9 cellular contexts compared by ENCODE assay signal in the genomic region with DNA sequence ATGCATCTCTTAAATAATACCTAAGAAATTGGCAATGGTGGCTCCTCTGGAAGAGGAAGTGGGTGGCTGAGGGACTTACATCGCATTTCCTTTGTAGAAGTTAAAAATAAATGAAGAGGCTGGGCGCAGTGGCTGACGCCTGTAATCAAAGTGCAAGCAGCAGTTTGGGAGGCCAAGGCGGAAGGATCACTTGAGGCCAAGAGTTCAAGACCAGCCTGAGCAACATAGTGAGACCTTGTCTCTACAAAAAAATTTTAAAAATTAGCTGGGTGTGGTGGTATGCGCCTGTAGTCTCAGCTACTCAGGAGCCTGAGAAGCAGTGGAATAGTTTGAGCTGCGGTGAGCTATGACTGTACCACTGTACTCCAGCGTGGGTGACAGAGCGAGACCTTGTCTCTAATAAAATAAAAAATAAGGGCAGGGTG. TPM values are rescaled to one million over a fixed set of nuclear protein-coding genes. Genes with fewer than 3 reads are reported as not detected.
DNase-seq lines count a peak whose midpoint lies in the region; ATAC-seq and TF ChIP-seq lines count a peak whose summit lies in the region.
"Had no signal": no experiment of that assay in that cellular context is flagged by ENCODE, and none has a peak within 500 bp of the region (broad histone marks: within the 10 kb centered on the region; RNA-seq: fewer than 3 reads in every experiment).

No MANE protein-coding gene starts in this region.

- no peaks in the 10 kb centered on the region for H3K36me3 ChIP-seq in heart right ventricle

- POLR2A ChIA-PET in activated CD4-positive, alpha-beta T cell treated with anti-CD3 and anti-CD28 coated beads for 36 hours (lab: Charles Lee) = no interaction called here

- no peaks in the 10 kb centered on the region for H3K27me3 Mint-ChIP-seq in activated CD4-positive, alpha-beta T cell treated with anti-CD3 and anti-CD28 coated beads for 36 hours

- H3K36me3 Mint-ChIP-seq in activated CD4-positive, alpha-beta T cell treated with anti-CD3 and anti-CD28 coated beads for 36 hours (ENCODE audit: low read depth) = no peaks in the 10 kb centered on the region

- peak; percentile 21 for DNase-seq in stimulated activated CD4-positive, alpha-beta T cell treated with anti-CD3 and anti-CD28 coated beads, Interleukin-12 subunit alpha, Interleukin-12 subunit beta, amount 100 ng/mL, for 4 hours
- DNase-seq in stimulated activated CD4-positive, alpha-beta T cell treated with anti-CD3 and anti-CD28 coated beads, Interleukin-2, amount 100 ng/mL, for 24 hours = no peak
- peak; percentile 46 for DNase-seq in activated CD4-positive, alpha-beta T cell treated with anti-CD3 and anti-CD28 coated beads for 36 hours
- DNase-seq in heart right ventricle (peak; percentile 18 to 35), A172 (ENCODE audit: low spot score) (no peak), NCI-H526 treated with DMSO at 0.1 percent for 48 hours (lab: John Stamatoyannopoulos, UW) (no peak), epidermal melanocyte (ENCODE audit: insufficient read length, low spot score) (no peak)
- DNase-seq: IMR-90 had no signal

- no peak overlapping the region for H3K4me3 Mint-ChIP-seq in activated CD4-positive, alpha-beta T cell treated with anti-CD3 and anti-CD28 coated beads for 36 hours

- H3K4me1 Mint-ChIP-seq in activated CD4-positive, alpha-beta T cell treated with anti-CD3 and anti-CD28 coated beads for 36 hours = peaks cover 89% of the 10 kb centered on the region

- H3K27ac ChIP-seq in heart right ventricle = peak overlapping the region in 8 of 10 donors; percentile 28 to 75 (median 65)

- no peaks in the 10 kb centered on the region for H3K27me3 ChIP-seq in heart right ventricle

- H3K4me1 ChIP-seq in heart right ventricle = peaks cover 10 to 62% (median 43%) of the 10 kb centered on the region in 9 donors

- no peaks in the 10 kb centered on the region for H3K9me3 ChIP-seq in heart right ventricle

- intact Hi-C loops in activated CD4-positive, alpha-beta T cell treated with anti-CD3 and anti-CD28 coated beads for 36 hours (cut with DNase I, micrococcal nuclease) = loop anchor here in 1 of 2 experiments (5.0 kb wide), 2 partner anchors 1278 to 1788 kb away; partner anchors contain the start of gene ZNFX1
- intact Hi-C loops in heart right ventricle (cut with DNase I) = no loop called here

- no peaks in the 10 kb centered on the region for H3K9me3 Mint-ChIP-seq in activated CD4-positive, alpha-beta T cell treated with anti-CD3 and anti-CD28 coated beads for 36 hours (ENCODE audit: low read depth)

- TF ChIP-seq CTCF in heart right ventricle (IDR thresholded peaks at IDR 0.05) = no peak

- H3K4me3 ChIP-seq in heart right ventricle = no peak overlapping the region

- peak overlapping the region; percentile 99 for H3K27ac Mint-ChIP-seq in activated CD4-positive, alpha-beta T cell treated with anti-CD3 and anti-CD28 coated beads for 36 hours

- CTCF ChIA-PET in activated CD4-positive, alpha-beta T cell treated with anti-CD3 and anti-CD28 coated beads for 36 hours (lab: Charles Lee) = interaction anchor here (0.8 to 1.7 kb wide), 3 partner anchors 8 to 216 kb away, joined by 3 to 5 read pairs (median 5); partner anchors contain the start of gene NCOA3

- 70 to 78% methylated on average over 8 of the region's 8 CpGs for WGBS in heart right ventricle, 2 donors

- ATAC-seq in activated CD4-positive, alpha-beta T cell treated with anti-CD3 and anti-CD28 coated beads for 36 hours = no peak
- ATAC-seq in heart right ventricle = peak in 1 of 8 donors; percentile 36
- ATAC-seq in HG03175 (IDR thresholded peaks at IDR 0.05; ENCODE audit: unreplicated experiment) = no peak

RNA-seq across cellular contexts. Expression of gene NCOA3, which starts 12.2 kb away (rescaled TPM):
- 10 to 100 TPM; 76.4 to 83.4 TPM for total RNA-seq in activated CD4-positive, alpha-beta T cell treated with anti-CD3 and anti-CD28 coated beads for 36 hours
- total RNA-seq in heart right ventricle = 10 to 100 TPM; 19.7 to 30.2 (median 22.6) TPM
- polyA plus RNA-seq in heart right ventricle = 10 to 100 TPM in 1 of 2 donors, 1 to 10 TPM in 1; 8.0 to 11.6 TPM
- total RNA-seq in A172 (2014; rRNA removed; shearing (Covaris generic)) = 14.9 and 15.8 TPM in 2 replicates

Comparison
In these comparisons a context has a peak if more than half of its experiments do, and no peak if none do; other contexts are left out.
1. DNase-seq: peak in stimulated activated CD4-positive, alpha-beta T cell treated with anti-CD3 and anti-CD28 coated beads, Interleukin-12 subunit alpha, Interleukin-12 subunit beta, amount 100 ng/mL, for 4 hours (single experiment), activated CD4-positive, alpha-beta T cell treated with anti-CD3 and anti-CD28 coated beads for 36 hours (single experiment) and heart right ventricle (2 of 2); none in stimulated activated CD4-positive, alpha-beta T cell treated with anti-CD3 and anti-CD28 coated beads, Interleukin-2, amount 100 ng/mL, for 24 hours (0 of 2), A172 (single experiment), NCI-H526 treated with DMSO at 0.1 percent for 48 hours (single experiment) and epidermal melanocyte (single experiment).